Comparison of ENCODE assay signal across 11 cellular contexts in genomic region chr12:52873513-52873831, GRCh38. TPM values are rescaled to one million over a fixed set of nuclear protein-coding genes. Genes with fewer than 3 reads are reported as not detected.
DNase-seq lines count a peak whose midpoint lies in the region; ATAC-seq and TF ChIP-seq lines count a peak whose summit lies in the region.
"Had no signal": no experiment of that assay in that cellular context is flagged by ENCODE, and none has a peak within 500 bp of the region (broad histone marks: within the 10 kb centered on the region; RNA-seq: fewer than 3 reads in every experiment).

No MANE protein-coding gene starts in this region.

- H3K27me3 ChIP-seq in SK-N-SH (ENCODE audit: insufficient read depth) (no peaks in the 10 kb centered on the region), gastroesophageal sphincter (no peaks in the 10 kb centered on the region)

- no peak for ATAC-seq in SK-N-SH treated with all-trans-retinoic acid at 6 μM for 48 hours
- no peak for ATAC-seq in T-cell (replicated peaks in 1 of 4)
- no peak for ATAC-seq in gastroesophageal sphincter
- no peak for ATAC-seq in stimulated activated naive CD8-positive, alpha-beta T cell treated with anti-CD3 and anti-CD28 coated beads, Interleukin-15, amount 100 ng/mL, for 72 hours
- ATAC-seq in GM19351 (IDR thresholded peaks at IDR 0.05; ENCODE audit: unreplicated experiment), result no peak
- no peak for ATAC-seq in HG03108 (IDR thresholded peaks at IDR 0.05; ENCODE audit: unreplicated experiment)

- 41% methylated on average over 4 of the region's 4 CpGs for WGBS in SK-N-SH (ENCODE audit: low lambda C conversion rate)
- 61% methylated on average over 4 of the region's 4 CpGs; no CpG with 5 or more reads in 1 of the 2 donors for WGBS in gastroesophageal sphincter (ENCODE audit: low coverage in 1 of 2), 2 donors

- no peaks in the 10 kb centered on the region for H3K27me3 Mint-ChIP-seq in T-cell
- H3K27me3 Mint-ChIP-seq in stimulated activated naive CD8-positive, alpha-beta T cell treated with anti-CD3 and anti-CD28 coated beads, Interleukin-15, amount 100 ng/mL, for 72 hours, result peaks cover 1% of the 10 kb centered on the region

- H3K4me3 Mint-ChIP-seq in T-cell, result peak overlapping the region; percentile 65 to 83 (median 78)
- H3K4me3 Mint-ChIP-seq in stimulated activated naive CD8-positive, alpha-beta T cell treated with anti-CD3 and anti-CD28 coated beads, Interleukin-15, amount 100 ng/mL, for 72 hours, result peak overlapping the region; percentile 64 to 81

- H3K9me3 Mint-ChIP-seq in T-cell, result no peaks in the 10 kb centered on the region
- no peaks in the 10 kb centered on the region for H3K9me3 Mint-ChIP-seq in stimulated activated naive CD8-positive, alpha-beta T cell treated with anti-CD3 and anti-CD28 coated beads, Interleukin-15, amount 100 ng/mL, for 72 hours

- DNase-seq in SK-N-SH (no peak), T-cell (no peak), islet precursor cell (no peak)
- DNase-seq in stimulated activated naive CD8-positive, alpha-beta T cell treated with anti-CD3 and anti-CD28 coated beads, Interleukin-15, amount 100 ng/mL, for 72 hours, result no peak
- DNase-seq: cortex of kidney, NCI-H526 treated with DMSO at 0.1 percent for 48 hours had no signal

- H3K27ac ChIP-seq in SK-N-SH (ENCODE audit: low read depth in 2 of 2, low read length in 1 of 2), result peak overlapping the region in 1 of 2 experiments; percentile 86; a peak in 2 of 4 replicates
- H3K27ac ChIP-seq in gastroesophageal sphincter, result peak overlapping the region in 3 of 4 donors; percentile 75 to 84 (median 81)

- H3K79me2 ChIP-seq in SK-N-SH (ENCODE audit: insufficient read depth), result no peaks in the 10 kb centered on the region

- H3K4me1 Mint-ChIP-seq in T-cell, result peaks cover 28 to 39% (median 32%) of the 10 kb centered on the region in 3 donors
- peaks cover 31% of the 10 kb centered on the region for H3K4me1 Mint-ChIP-seq in stimulated activated naive CD8-positive, alpha-beta T cell treated with anti-CD3 and anti-CD28 coated beads, Interleukin-15, amount 100 ng/mL, for 72 hours

- peaks cover 9% of the 10 kb centered on the region for H3F3A ChIP-seq in SK-N-SH (replicated peaks; ENCODE audit: insufficient read depth)

- TF ChIP-seq EP300 in SK-N-SH (IDR thresholded peaks at IDR 0.05; ENCODE audit: borderline replicate concordance in 1 of 2, low read depth in 1 of 2, low read length in 1 of 2), result no peak
- TF ChIP-seq EP300 in gastroesophageal sphincter (IDR thresholded peaks at IDR 0.05), result no peak

- no peaks in the 10 kb centered on the region for H3K9me2 ChIP-seq in SK-N-SH

- H3K4me3 ChIP-seq in SK-N-SH (ENCODE audit: low read depth in 2 of 2, low read length in 1 of 2), result peak overlapping the region; percentile 47 to 54; a peak in 3 of 4 replicates
- peak overlapping the region in 1 of 2 donors; percentile 57 for H3K4me3 ChIP-seq in gastroesophageal sphincter

- TF ChIP-seq RAD21 in SK-N-SH (IDR thresholded peaks at IDR 0.05; ENCODE audit: low read length), result no peak

- TF ChIP-seq CTCF in SK-N-SH (IDR thresholded peaks at IDR 0.05) (no peak), gastroesophageal sphincter (IDR thresholded peaks at IDR 0.05) (no peak)

- H3K9me3 ChIP-seq in SK-N-SH, result no peaks in the 10 kb centered on the region
- H3K9me3 ChIP-seq in gastroesophageal sphincter, result no peaks in the 10 kb centered on the region

- H3K36me3 ChIP-seq in SK-N-SH (replicated peaks in 1 of 2; ENCODE audit: control insufficient read depth in 1 of 2, insufficient read depth in 2 of 2, low read length in 1 of 2) (no peaks in the 10 kb centered on the region), gastroesophageal sphincter (no peaks in the 10 kb centered on the region)

- no peak overlapping the region for H2AFZ ChIP-seq in SK-N-SH (ENCODE audit: low read depth)

- H3K4me2 ChIP-seq in SK-N-SH, result peak overlapping the region; percentile 76

- peak overlapping the region; percentile 1 to 65 for H3K27ac Mint-ChIP-seq in T-cell
- peak overlapping the region; percentile 38 to 89 for H3K27ac Mint-ChIP-seq in stimulated activated naive CD8-positive, alpha-beta T cell treated with anti-CD3 and anti-CD28 coated beads, Interleukin-15, amount 100 ng/mL, for 72 hours

- no peak for TF ChIP-seq POLR2A in gastroesophageal sphincter (IDR thresholded peaks at IDR 0.05)

- H3K9ac ChIP-seq in SK-N-SH, result peak overlapping the region; percentile 77; the same call in 1 of the 2 replicates

- H3K4me1 ChIP-seq in SK-N-SH (ENCODE audit: control insufficient read depth in 1 of 2, insufficient read depth in 2 of 2, low read depth in 1 of 2, low read length in 1 of 2) (peaks cover 10 to 18% of the 10 kb centered on the region in 2 experiments; a peak in 3 of 4 replicates), gastroesophageal sphincter (peaks cover 0 to 49% (median 9%) of the 10 kb centered on the region in 3 donors)

- no peaks in the 10 kb centered on the region for H4K20me1 ChIP-seq in SK-N-SH (ENCODE audit: insufficient read depth)

- no peaks in the 10 kb centered on the region for H3K36me3 Mint-ChIP-seq in T-cell

- CTCF ChIA-PET in SK-N-SH (lab: Yijun Ruan, JAX), result interaction anchor here (0.9 to 4.2 kb wide), 13 partner anchors 8 to 716 kb away, joined by 3 to 34 read pairs (median 5); no protein-coding TSS in a partner anchor
- CTCF ChIA-PET in T-cell (lab: Charles Lee), result interaction anchor here (0.6 to 5.0 kb wide), 9 partner anchors 9 to 292 kb away, joined by 3 to 37 read pairs (median 4); no protein-coding TSS in a partner anchor

- POLR2A ChIA-PET in SK-N-SH (lab: Yijun Ruan, JAX), result no interaction called here
- POLR2A ChIA-PET in T-cell (lab: Charles Lee), result interaction anchor here in 1 of 2 donors (0.9 kb wide), 1 partner anchor 292 kb away, joined by 3 read pairs; no protein-coding TSS in a partner anchor

TF ChIP-seq in SK-N-SH, 30 proteins besides CTCF, POLR2A, EP300 and RAD21 (continues in another document):
- TF ChIP-seq SIN3A (IDR thresholded peaks at IDR 0.05; ENCODE audit: borderline replicate concordance, low read depth, low read length) (no peak), IRF3 (IDR thresholded peaks at IDR 0.05; ENCODE audit: low read depth, low read length) (no peak), JUND (IDR thresholded peaks at IDR 0.05) (no peak), GABPA (IDR thresholded peaks at IDR 0.05; ENCODE audit: low read depth) (no peak), TEAD4 (IDR thresholded peaks at IDR 0.05; ENCODE audit: borderline replicate concordance, insufficient read depth) (no peak)

TF ChIP-seq in SK-N-SH treated with all-trans-retinoic acid at 6 μM for 48 hours, 23 proteins besides CTCF, POLR2A, EP300 and RAD21 (continues in another document):
- no peak for TF ChIP-seq TSHZ2 (CRISPR knock-in tag; IDR thresholded peaks at IDR 0.05)
- TF ChIP-seq ARNTL (CRISPR knock-in tag; IDR thresholded peaks at IDR 0.05; ENCODE audit: borderline replicate concordance, low read depth), result no peak

RNA-seq across cellular contexts. Expression of gene KRT78, which starts 24.7 kb away (rescaled TPM):
- polyA plus RNA-seq in SK-N-SH (2012; rRNA removed), result not detected in 2 replicates
- not detected in 2 replicates for polyA plus RNA-seq in SK-N-SH (2012; cell fraction: cytosol; rRNA removed)
- polyA plus RNA-seq in SK-N-SH (2012; cell fraction: nucleus; rRNA removed), result not detected in 2 replicates
- not detected for total RNA-seq in T-cell
- total RNA-seq in gastroesophageal sphincter, result 1 to 10 TPM in 3 of 4 donors, under 1 TPM in 1; 0.27 to 9.5 (median 1.5) TPM
- polyA plus RNA-seq: BJ had no signal

RNA-seq across cellular contexts. Expression of gene KRT8, which starts 31.4 kb away (rescaled TPM):
- polyA plus RNA-seq in SK-N-SH (2012; rRNA removed), result 47.7 and 49.4 TPM in 2 replicates
- 35.6 and 44.1 TPM in 2 replicates for polyA plus RNA-seq in SK-N-SH (2012; cell fraction: cytosol; rRNA removed)
- polyA plus RNA-seq in SK-N-SH (2012; cell fraction: nucleus; rRNA removed), result 40.7 and 41.4 TPM in 2 replicates
- total RNA-seq in T-cell (10 to 100 TPM in 2 of 5 donors, 1 to 10 TPM in 1, under 1 TPM in 2; 0.42 to 13.3 (median 8.0) TPM), gastroesophageal sphincter (100 to 1,000 TPM in 3 of 4 donors, 10 to 100 TPM in 1; 72.0 to 565 (median 255) TPM)

RNA-seq across cellular contexts. Expression of gene KRT79, which starts 39.4 kb away (rescaled TPM):
- polyA plus RNA-seq in SK-N-SH (2012; rRNA removed), result not detected in 2 replicates
- not detected in 2 replicates for polyA plus RNA-seq in SK-N-SH (2012; cell fraction: cytosol; rRNA removed)
- 0.04 TPM in 1 of 2 replicates, not detected in the other for polyA plus RNA-seq in SK-N-SH (2012; cell fraction: nucleus; rRNA removed)
- total RNA-seq in T-cell, result under 1 TPM in 1 of 5 donors, not detected in 4; 0.28 TPM
- total RNA-seq in gastroesophageal sphincter, result not detected
- polyA plus RNA-seq: BJ had no signal

RNA-seq across cellular contexts. Expression of gene KRT4, which starts 59.6 kb away (rescaled TPM):
- not detected in 2 replicates for polyA plus RNA-seq in SK-N-SH (2012; rRNA removed)
- not detected in 2 replicates for polyA plus RNA-seq in SK-N-SH (2012; cell fraction: cytosol; rRNA removed)
- 0.06 TPM in 1 of 2 replicates, not detected in the other for polyA plus RNA-seq in SK-N-SH (2012; cell fraction: nucleus; rRNA removed)
- total RNA-seq in T-cell (not detected), gastroesophageal sphincter (100 to 1,000 TPM in 1 of 4 donors, 10 to 100 TPM in 1, 1 to 10 TPM in 2; 3.5 to 227 (median 10.8) TPM)

Comparison
In these comparisons a context has a peak if more than half of its experiments do, and no peak if none do; other contexts are left out.
1. RNA of gene KRT8, which starts 31.4 kb away (total RNA-seq): 72.0 to 565 TPM in gastroesophageal sphincter; 0.42 to 13.3 TPM in T-cell; every median in the first group is over 4 times any median in the second.